1 cellular context compared by ENCODE assay signal in genomic region chr12:32874926-32875325, GRCh38.
TF ChIP-seq lines count a peak whose summit lies in the region.

No MANE protein-coding gene starts in this region.

TF ChIP-seq in HCT116, 20 proteins besides CTCF, POLR2A, EP300 and RAD21 (continued from another document):
- TF ChIP-seq REST (IDR thresholded peaks at IDR 0.05; ENCODE audit: low read depth) (no peak), SRF (IDR thresholded peaks at IDR 0.05; ENCODE audit: low read depth) (no peak), CBX3 (IDR thresholded peaks at IDR 0.05; ENCODE audit: low read depth) (no peak), EZH2 (IDR thresholded peaks at IDR 0.05) (no peak), POLR2AphosphoS5 (IDR thresholded peaks at IDR 0.05; ENCODE audit: low read depth, low read length) (no peak), EZH2phosphoT487 (IDR thresholded peaks at IDR 0.05; ENCODE audit: borderline replicate concordance) (no peak), MAX (IDR thresholded peaks at IDR 0.05) (no peak), SIN3A (IDR thresholded peaks at IDR 0.05; ENCODE audit: low read depth) (no peak), ZBTB33 (IDR thresholded peaks at IDR 0.05; ENCODE audit: extremely low read depth, insufficient replicate concordance, low read length) (no peak)
